ENCODE assay signal across 12 cellular contexts in the genomic region with DNA sequence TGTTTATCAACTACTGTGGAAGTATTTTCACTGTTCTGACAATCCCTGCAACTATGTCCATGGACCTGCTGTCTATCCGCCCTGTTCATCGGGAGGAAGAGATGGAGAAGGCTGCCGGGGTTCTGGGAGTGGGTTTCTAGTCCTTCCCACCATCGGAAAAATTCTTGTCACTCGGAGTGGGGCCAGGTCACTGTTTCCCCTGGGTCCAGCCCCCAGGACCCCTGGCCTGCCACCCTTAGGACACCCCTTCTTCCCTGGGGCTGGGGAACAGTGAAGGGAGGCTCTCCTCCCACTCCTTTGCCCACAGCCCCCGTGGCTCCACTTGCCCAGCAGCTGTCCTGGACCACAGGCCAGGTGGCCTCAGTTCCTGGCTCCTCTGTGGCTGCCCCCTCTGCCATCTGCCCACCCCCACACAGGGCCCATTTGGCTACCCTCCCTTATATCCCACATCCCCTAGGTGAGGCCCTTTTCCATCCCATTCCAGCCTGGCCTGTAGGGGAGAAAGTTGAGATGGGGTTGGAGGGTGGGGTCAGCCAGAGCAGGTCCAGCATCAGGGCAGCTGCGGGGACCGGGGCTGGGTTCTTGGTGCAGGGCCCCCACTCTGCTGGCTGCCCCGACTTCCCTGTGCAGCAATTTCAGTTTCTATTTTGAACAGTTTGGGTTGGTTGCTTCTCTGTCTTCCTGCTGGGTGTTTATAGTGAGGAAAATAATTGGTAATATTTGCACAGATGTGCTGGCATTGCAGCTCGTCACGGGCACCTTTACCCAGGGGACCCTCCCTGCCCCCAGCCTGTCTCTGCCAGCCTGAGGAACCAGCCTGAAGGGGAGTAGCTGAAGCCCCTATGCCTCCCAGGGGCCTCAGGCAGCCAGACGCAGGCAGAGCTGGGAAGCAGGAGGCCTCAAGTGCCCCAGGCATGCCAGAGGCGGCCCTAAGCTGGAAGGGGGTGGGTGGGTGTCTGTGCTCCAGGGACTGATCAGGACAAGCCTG. TPM values are rescaled to one million over a fixed set of nuclear protein-coding genes. Genes with fewer than 3 reads are reported as not detected.
DNase-seq lines count a peak whose midpoint lies in the region; ATAC-seq and TF ChIP-seq lines count a peak whose summit lies in the region.
"Had no signal": no experiment of that assay in that cellular context is flagged by ENCODE, and none has a peak within 500 bp of the region (broad histone marks: within the 10 kb centered on the region; RNA-seq: fewer than 3 reads in every experiment).

No MANE protein-coding gene starts in this region.

- H3K27me3 Mint-ChIP-seq in effector memory CD8-positive, alpha-beta T cell, result peaks cover 0 to 26% of the 10 kb centered on the region in 2 donors
- H3K27me3 Mint-ChIP-seq in stimulated activated naive B cell treated with anti-CD40 and anti-IgM and Interleukin-4, amounts not matched to agents 10 μg/mL and 1 μg/mL and 100 μg/mL, for 72 hours, result no peaks in the 10 kb centered on the region

- peak overlapping the region; percentile 74 to 77 for H3K4me3 Mint-ChIP-seq in effector memory CD8-positive, alpha-beta T cell
- H3K4me3 Mint-ChIP-seq in stimulated activated naive B cell treated with anti-CD40 and anti-IgM and Interleukin-4, amounts not matched to agents 10 μg/mL and 1 μg/mL and 100 μg/mL, for 72 hours, result peak overlapping the region; percentile 80 to 83

- H3K4me1 ChIP-seq in mammary epithelial cell (ENCODE audit: insufficient read depth, low read length) (peaks cover 6% of the 10 kb centered on the region), breast epithelium (peaks cover 0 to 4% of the 10 kb centered on the region in 2 donors), mesenchymal stem cell (ENCODE audit: control insufficient read depth, insufficient read depth, low read depth, low read length) (peaks cover 21% of the 10 kb centered on the region)

- TF ChIP-seq POLR2A in breast epithelium (IDR thresholded peaks at IDR 0.05), result no peak

- H3K27me3 ChIP-seq in mammary epithelial cell (ENCODE audit: insufficient read depth, low read length) (peaks cover 2% of the 10 kb centered on the region), breast epithelium (no peaks in the 10 kb centered on the region), mesenchymal stem cell (ENCODE audit: control insufficient read depth in 1 of 2, insufficient read depth in 1 of 2, low read length in 2 of 2) (peaks cover 53 to 91% of the 10 kb centered on the region in 2 experiments)

- H3K14ac ChIP-seq in mesenchymal stem cell (ENCODE audit: low read length in 2 of 2), result no peak overlapping the region

- DNase-seq in mammary epithelial cell, result no peak
- DNase-seq in breast epithelium (ENCODE audit: low spot score in 2 of 2), result no peak
- peak; percentile 95 for DNase-seq in NCI-H2171 (lab: John Stamatoyannopoulos, UW)
- no peak for DNase-seq in effector memory CD8-positive, alpha-beta T cell
- DNase-seq in stimulated activated naive B cell treated with anti-CD40 and anti-IgM and Interleukin-4, amounts not matched to agents 10 μg/mL and 1 μg/mL and 100 μg/mL, for 72 hours, result no peak
- no peak for DNase-seq in mesenchymal stem cell
- DNase-seq: activated CD4-positive, alpha-beta T cell treated with anti-CD3 and anti-CD28 coated beads, Interleukin-2, amount 50 U/mL, for 4 hours had no signal

- H2BK5ac ChIP-seq in mesenchymal stem cell (ENCODE audit: low read depth, low read length, poor library complexity, severe bottlenecking), result no peak overlapping the region

- H2AK5ac ChIP-seq in mesenchymal stem cell (ENCODE audit: low read length, severe bottlenecking), result no peak overlapping the region

- H3K9ac ChIP-seq in mammary epithelial cell (ENCODE audit: insufficient read depth, low read length) (no peak overlapping the region), mesenchymal stem cell (ENCODE audit: low read length) (no peak overlapping the region)

- H3K79me1 ChIP-seq in mesenchymal stem cell (replicated peaks; ENCODE audit: low read length, poor library complexity, severe bottlenecking), result no peaks in the 10 kb centered on the region

- H3K27ac Mint-ChIP-seq in effector memory CD8-positive, alpha-beta T cell, result peak overlapping the region; percentile 94 to 95
- peak overlapping the region; percentile 97 for H3K27ac Mint-ChIP-seq in stimulated activated naive B cell treated with anti-CD40 and anti-IgM and Interleukin-4, amounts not matched to agents 10 μg/mL and 1 μg/mL and 100 μg/mL, for 72 hours

- no peak for TF ChIP-seq CTCF in mammary epithelial cell (conservative IDR thresholded peaks at IDR 0.05 in 1 of 2, IDR thresholded peaks at IDR 0.05 in 1 of 2; ENCODE audit: extremely low read depth in 1 of 2, insufficient read depth in 1 of 2, low read depth in 1 of 2, low read length in 2 of 2)
- no peak for TF ChIP-seq CTCF in breast epithelium (IDR thresholded peaks at IDR 0.05)

- no peak overlapping the region for H2BK120ac ChIP-seq in mesenchymal stem cell (ENCODE audit: low read depth, low read length)

- ATAC-seq in effector memory CD8-positive, alpha-beta T cell (replicated peaks), result no peak
- ATAC-seq in stimulated activated naive B cell treated with anti-CD40 and anti-IgM and Interleukin-4, amounts not matched to agents 10 μg/mL and 1 μg/mL and 100 μg/mL, for 72 hours (replicated peaks), result peak; percentile 26 to 35
- ATAC-seq in GM19455 (IDR thresholded peaks at IDR 0.05; ENCODE audit: unreplicated experiment) (no peak), GM21619 (IDR thresholded peaks at IDR 0.05; ENCODE audit: unreplicated experiment) (no peak)

- WGBS in mammary epithelial cell (ENCODE audit: low coverage, missing lambda C conversion rate), result 71% methylated on average over 9 of the region's 13 CpGs
- WGBS in mesenchymal stem cell, result 81% methylated on average over 13 of the region's 13 CpGs

- H3K79me2 ChIP-seq in mammary epithelial cell (ENCODE audit: insufficient read depth, low read length), result no peaks in the 10 kb centered on the region

- peak overlapping the region in 1 of 2 experiments; percentile 30 for H3K23ac ChIP-seq in mesenchymal stem cell (ENCODE audit: low read length in 2 of 2)

- H3K36me3 Mint-ChIP-seq in effector memory CD8-positive, alpha-beta T cell (ENCODE audit: insufficient read depth), result peaks cover 4% of the 10 kb centered on the region
- H3K36me3 Mint-ChIP-seq in stimulated activated naive B cell treated with anti-CD40 and anti-IgM and Interleukin-4, amounts not matched to agents 10 μg/mL and 1 μg/mL and 100 μg/mL, for 72 hours, result no peaks in the 10 kb centered on the region

- H3K36me3 ChIP-seq in mammary epithelial cell (ENCODE audit: insufficient read depth, low read length) (no peaks in the 10 kb centered on the region), breast epithelium (no peaks in the 10 kb centered on the region), mesenchymal stem cell (ENCODE audit: control insufficient read depth in 1 of 2, insufficient read depth in 2 of 2, low read depth in 1 of 2, low read length in 2 of 2) (no peaks in the 10 kb centered on the region)
- H3K36me3 ChIP-seq: stomach had no signal

- H2AFZ ChIP-seq in mammary epithelial cell (ENCODE audit: low read depth, low read length), result peak overlapping the region; percentile 73
- H2AFZ ChIP-seq in mesenchymal stem cell (ENCODE audit: low read depth, low read length), result no peak overlapping the region

- dilution Hi-C loops in mammary epithelial cell (cut with HindIII; ENCODE audit: low sequenced_read_pairs), result no loop called here

- H3K4me3 ChIP-seq in mammary epithelial cell (replicated peaks in 1 of 3; ENCODE audit: insufficient read depth in 1 of 3, low read depth in 2 of 3, low read length in 3 of 3) (no peak overlapping the region), breast epithelium (no peak overlapping the region), mesenchymal stem cell (ENCODE audit: insufficient read depth in 1 of 2, low read depth in 1 of 2, low read length in 2 of 2) (no peak overlapping the region)

- H2BK12ac ChIP-seq in mesenchymal stem cell (ENCODE audit: low read length in 2 of 2), result no peak overlapping the region

- no peaks in the 10 kb centered on the region for H4K20me1 ChIP-seq in mammary epithelial cell (ENCODE audit: insufficient read depth, low read length)

- no peak overlapping the region for H3K4me2 ChIP-seq in mammary epithelial cell (ENCODE audit: insufficient read depth, low read depth, low read length)
- H3K4me2 ChIP-seq in mesenchymal stem cell (ENCODE audit: low read length, poor library complexity, severe bottlenecking), result no peak overlapping the region

- H3K27ac ChIP-seq in mammary epithelial cell (ENCODE audit: insufficient read depth, low read depth, low read length) (no peak overlapping the region), breast epithelium (no peak overlapping the region), mesenchymal stem cell (ENCODE audit: low read length, poor library complexity, severe bottlenecking) (no peak overlapping the region)
- H3K27ac ChIP-seq: epithelial cell of prostate had no signal

- H2BK15ac ChIP-seq in mesenchymal stem cell (ENCODE audit: low read depth, poor library complexity, severe bottlenecking), result no peak overlapping the region

- no TSS peak for BruUV-seq in mammary epithelial cell (replicated peaks; lab: Mats Ljungman, UMichigan)

- H3K9me3 ChIP-seq in mammary epithelial cell (replicated peaks; ENCODE audit: insufficient read depth, low read length) (no peaks in the 10 kb centered on the region), breast epithelium (no peaks in the 10 kb centered on the region), mesenchymal stem cell (ENCODE audit: control insufficient read depth, low read length) (no peaks in the 10 kb centered on the region)
- H3K9me3 ChIP-seq: stomach had no signal

- CTCF ChIA-PET in mammary epithelial cell (lab: Charles Lee; ENCODE audit: low non-redundant PET), result no interaction called here

- in situ Hi-C loops in mammary epithelial cell (cut with MboI; ENCODE audit: low sequenced_read_pairs in 2 of 2), result no loop called here

- H4K8ac ChIP-seq in mesenchymal stem cell (ENCODE audit: low read length), result no peak overlapping the region

- no peaks in the 10 kb centered on the region for H3K9me3 Mint-ChIP-seq in effector memory CD8-positive, alpha-beta T cell
- H3K9me3 Mint-ChIP-seq in stimulated activated naive B cell treated with anti-CD40 and anti-IgM and Interleukin-4, amounts not matched to agents 10 μg/mL and 1 μg/mL and 100 μg/mL, for 72 hours, result no peaks in the 10 kb centered on the region

- peaks cover 23 to 24% of the 10 kb centered on the region in 2 donors for H3K4me1 Mint-ChIP-seq in effector memory CD8-positive, alpha-beta T cell (ENCODE audit: low read depth in 2 of 2)
- peaks cover 35 to 54% of the 10 kb centered on the region in 2 donors for H3K4me1 Mint-ChIP-seq in stimulated activated naive B cell treated with anti-CD40 and anti-IgM and Interleukin-4, amounts not matched to agents 10 μg/mL and 1 μg/mL and 100 μg/mL, for 72 hours

- intact Hi-C loops in mammary epithelial cell (cut with micrococcal nuclease), result no loop called here
- intact Hi-C loops in breast epithelium (cut with DNase I; ENCODE audit: low total_unique reads), result no loop called here

- H3K4ac ChIP-seq in mesenchymal stem cell (ENCODE audit: low read depth in 1 of 2, low read length in 2 of 2), result no peak overlapping the region

- no peak overlapping the region for H3K18ac ChIP-seq in mesenchymal stem cell (ENCODE audit: low read depth in 1 of 2, low read length in 2 of 2)

- no peak overlapping the region for H4K91ac ChIP-seq in mesenchymal stem cell (ENCODE audit: low read length)

RNA-seq across cellular contexts. Expression of a gene that starts 23.5 kb away (rescaled TPM):
- total RNA-seq in mammary epithelial cell, result not detected
- not detected for polyA plus RNA-seq in mammary epithelial cell
- polyA minus RNA-seq in mammary epithelial cell, result not detected
- 1 to 10 TPM in 1 of 3 donors, under 1 TPM in 2; 0.33 to 1.0 (median 0.64) TPM for total RNA-seq in breast epithelium
- 0.01 TPM for polyA plus RNA-seq in mesenchymal stem cell (2013, experiment 1 of 2)
- not detected for polyA plus RNA-seq in mesenchymal stem cell (2013, experiment 2 of 2)
- total RNA-seq: HT1080, stomach had no signal
- polyA plus RNA-seq: stomach had no signal

RNA-seq across cellular contexts. Expression of a gene that starts 54.3 kb away (rescaled TPM):
- total RNA-seq in mammary epithelial cell (not detected), breast epithelium (not detected)
- not detected for polyA plus RNA-seq in mammary epithelial cell
- polyA minus RNA-seq in mammary epithelial cell, result not detected
- not detected for polyA plus RNA-seq in mesenchymal stem cell (2013, experiment 1 of 2)
- not detected for polyA plus RNA-seq in mesenchymal stem cell (2013, experiment 2 of 2)
- total RNA-seq: HT1080, stomach had no signal
- polyA plus RNA-seq: stomach had no signal

Comparison
In these comparisons a context has a peak if more than half of its experiments do, and no peak if none do; other contexts are left out.
1. ATAC-seq: peak in stimulated activated naive B cell treated with anti-CD40 and anti-IgM and Interleukin-4, amounts not matched to agents 10 μg/mL and 1 μg/mL and 100 μg/mL, for 72 hours (2 of 2); none in effector memory CD8-positive, alpha-beta T cell (single experiment), GM19455 (single experiment) and GM21619 (single experiment).